7 cellular contexts compared by ENCODE assay signal in the genomic region with DNA sequence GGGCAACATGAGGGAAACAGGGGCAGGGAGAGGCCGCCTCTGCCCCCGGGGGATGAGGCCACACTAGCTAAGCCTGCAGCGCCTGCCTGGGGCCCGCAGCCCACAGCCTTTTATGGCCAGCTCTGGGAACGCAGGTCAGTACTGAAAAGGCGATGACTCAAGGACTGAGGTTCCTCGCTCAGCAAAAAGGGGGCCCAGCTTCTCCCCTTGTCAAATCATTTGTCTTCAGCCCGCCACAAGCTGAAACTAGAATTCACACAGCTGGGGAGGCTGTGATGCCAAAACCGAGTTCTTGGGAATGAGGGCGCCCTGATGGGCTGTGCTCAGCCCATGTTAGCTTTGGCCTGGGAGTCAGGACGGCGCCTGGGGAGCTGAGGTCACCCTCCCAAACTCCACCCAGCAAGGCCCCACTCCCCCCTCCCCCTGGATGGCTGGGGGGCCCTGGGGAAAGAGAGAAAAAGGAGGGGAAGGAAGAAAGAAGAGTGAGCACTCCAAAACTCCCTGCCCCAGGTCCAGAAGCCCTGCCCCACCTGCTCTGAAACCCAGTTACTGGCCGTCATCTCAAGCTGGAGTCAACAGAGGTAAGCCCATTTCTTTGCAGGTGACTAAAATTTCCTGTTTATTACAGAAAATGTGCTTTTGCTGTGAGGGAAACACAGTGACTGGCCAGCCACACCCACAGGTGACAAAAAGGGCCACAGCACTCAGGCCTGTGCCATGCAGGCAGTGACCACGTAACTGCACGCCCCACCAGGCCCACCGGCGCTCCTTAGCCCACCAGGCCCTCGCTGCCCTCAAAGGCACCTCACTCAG. TPM values are rescaled to one million over a fixed set of nuclear protein-coding genes. Genes with fewer than 3 reads are reported as not detected.
DNase-seq lines count a peak whose midpoint lies in the region; ATAC-seq and TF ChIP-seq lines count a peak whose summit lies in the region.

No MANE protein-coding gene starts in this region.

- TF ChIP-seq CTCF in right atrium auricular region (IDR thresholded peaks at IDR 0.05) (no peak), spleen (IDR thresholded peaks at IDR 0.05 in 8 of 11, conservative IDR thresholded peaks at IDR 0.05 in 3 of 11) (no peak)

- no peaks in the 10 kb centered on the region for H3K9me3 ChIP-seq in right atrium auricular region
- H3K9me3 ChIP-seq in spleen = no peaks in the 10 kb centered on the region

- intact Hi-C loops in spleen (cut with DNase I; ENCODE audit: low total_unique reads) = no loop called here

- 37 to 51% (median 50%) methylated on average over 18 of the region's 18 CpGs for WGBS in spleen, 5 donors

- peak overlapping the region in 1 of 2 donors; percentile 14 for H3K4me3 ChIP-seq in right atrium auricular region
- H3K4me3 ChIP-seq in spleen = peak overlapping the region in 6 of 8 donors; percentile 3 to 57 (median 6)

- TF ChIP-seq POLR2A in GM18526 (IDR thresholded peaks at IDR 0.05; ENCODE audit: extremely low read depth, insufficient read length) (peak; percentile 20), spleen (IDR thresholded peaks at IDR 0.05) (no peak)

- peak overlapping the region; percentile 91 to 96 for H3K27ac ChIP-seq in right atrium auricular region
- H3K27ac ChIP-seq in spleen = peak overlapping the region; percentile 23 to 98 (median 92)

- H3K4me1 ChIP-seq in right atrium auricular region = peaks cover 0 to 89% of the 10 kb centered on the region in 2 donors
- H3K4me1 ChIP-seq in spleen = peaks cover 91 to 100% (median 100%) of the 10 kb centered on the region in 6 donors

- peaks cover 87% of the 10 kb centered on the region for H3K4me1 Mint-ChIP-seq in activated naive CD4-positive, alpha-beta T cell treated with anti-CD3 and anti-CD28 coated beads, Interleukin-2, amount 50 U/mL, for 24 hours

- peak overlapping the region; percentile 72 for H3K4me3 Mint-ChIP-seq in activated naive CD4-positive, alpha-beta T cell treated with anti-CD3 and anti-CD28 coated beads, Interleukin-2, amount 50 U/mL, for 24 hours

- peak overlapping the region; percentile 88 for H3K27ac Mint-ChIP-seq in activated naive CD4-positive, alpha-beta T cell treated with anti-CD3 and anti-CD28 coated beads, Interleukin-2, amount 50 U/mL, for 24 hours

- peaks cover 16% of the 10 kb centered on the region for H3K36me3 Mint-ChIP-seq in activated naive CD4-positive, alpha-beta T cell treated with anti-CD3 and anti-CD28 coated beads, Interleukin-2, amount 50 U/mL, for 24 hours

- ATAC-seq in HG03280 (IDR thresholded peaks at IDR 0.05; ENCODE audit: unreplicated experiment) = no peak
- no peak for ATAC-seq in GM21367 (IDR thresholded peaks at IDR 0.05; ENCODE audit: unreplicated experiment)

- no peaks in the 10 kb centered on the region for H3K27me3 Mint-ChIP-seq in activated naive CD4-positive, alpha-beta T cell treated with anti-CD3 and anti-CD28 coated beads, Interleukin-2, amount 50 U/mL, for 24 hours

- no peaks in the 10 kb centered on the region for H3K9me3 Mint-ChIP-seq in activated naive CD4-positive, alpha-beta T cell treated with anti-CD3 and anti-CD28 coated beads, Interleukin-2, amount 50 U/mL, for 24 hours

- H3K36me3 ChIP-seq in right atrium auricular region (peaks cover 11% of the 10 kb centered on the region), spleen (peaks cover 0 to 63% (median 13%) of the 10 kb centered on the region in 6 donors)

- DNase-seq in HS-27A (ENCODE audit: low read depth) (peak; percentile 77), right atrium auricular region (ENCODE audit: low spot score) (peak; percentile 86), spleen (peak; percentile 80)

- no peaks in the 10 kb centered on the region for H3K27me3 ChIP-seq in right atrium auricular region
- H3K27me3 ChIP-seq in spleen (replicated peaks in 1 of 7) = no peaks in the 10 kb centered on the region

RNA-seq across cellular contexts. Expression of gene EHD1, which starts 13.7 kb away (rescaled TPM):
- total RNA-seq in right atrium auricular region = 10 to 100 TPM; 29.5 to 34.1 TPM
- 100 to 1,000 TPM; 117 to 337 (median 201) TPM for total RNA-seq in spleen
- polyA plus RNA-seq in spleen = 10 to 100 TPM; 51.9 to 93.9 (median 53.7) TPM

RNA-seq across cellular contexts. Expression of gene CDC42BPG, which starts 20.2 kb away (rescaled TPM):
- 1 to 10 TPM in 1 of 2 donors, under 1 TPM in 1; 0.33 to 1.0 TPM for total RNA-seq in right atrium auricular region
- total RNA-seq in spleen = 1 to 10 TPM; 1.9 to 4.6 (median 2.6) TPM
- polyA plus RNA-seq in spleen = 1 to 10 TPM in 2 of 3 donors, under 1 TPM in 1; 0.74 to 2.0 (median 1.0) TPM

RNA-seq across cellular contexts. Expression of gene ATG2A, which starts 52.3 kb away (rescaled TPM):
- total RNA-seq in right atrium auricular region (10 to 100 TPM; 16.0 to 24.1 TPM), spleen (10 to 100 TPM; 32.7 to 57.3 (median 40.3) TPM)
- polyA plus RNA-seq in spleen = 10 to 100 TPM; 14.3 to 30.3 (median 28.8) TPM

RNA-seq across cellular contexts. Expression of gene MEN1, which starts 54.3 kb away (rescaled TPM):
- total RNA-seq in right atrium auricular region (1 to 10 TPM; 7.2 to 9.8 TPM), spleen (10 to 100 TPM; 20.1 to 33.6 (median 28.2) TPM)
- 10 to 100 TPM; 17.8 to 27.6 (median 20.5) TPM for polyA plus RNA-seq in spleen

RNA-seq across cellular contexts. Expression of gene PPP2R5B, which starts 59.8 kb away (rescaled TPM):
- 10 to 100 TPM; 21.5 to 23.0 TPM for total RNA-seq in right atrium auricular region
- total RNA-seq in spleen = 10 to 100 TPM; 21.9 to 45.1 (median 30.4) TPM
- 10 to 100 TPM; 10.8 to 25.4 (median 15.2) TPM for polyA plus RNA-seq in spleen
